Comparison of ENCODE assay signal across 1 cellular context in genomic region chr18:45662468-45662867, GRCh38.
TF ChIP-seq lines count a peak whose summit lies in the region.

No MANE protein-coding gene starts in this region.

TF ChIP-seq in GM23338, 12 proteins besides CTCF, POLR2A, EP300 and RAD21 (continued from another document):
- no peak for TF ChIP-seq ZNF462 (CRISPR knock-in tag; IDR thresholded peaks at IDR 0.05)
- TF ChIP-seq ETS1 (IDR thresholded peaks at IDR 0.05): no peak
- TF ChIP-seq NANOG (IDR thresholded peaks at IDR 0.05; ENCODE audit: borderline replicate concordance): no peak
- no peak for TF ChIP-seq ZNF114 (CRISPR knock-in tag; IDR thresholded peaks at IDR 0.05)
- no peak for TF ChIP-seq CREB1 (CRISPR knock-in tag; IDR thresholded peaks at IDR 0.05; ENCODE audit: low read depth)
